In genomic region chr2:1492696-1493095, GRCh38 we compare ENCODE assay signal across 27 cellular contexts.
DNase-seq lines count a peak whose midpoint lies in the region; ATAC-seq and TF ChIP-seq lines count a peak whose summit lies in the region.
"Had no signal": no experiment of that assay in that cellular context is flagged by ENCODE, and none has a peak within 500 bp of the region (broad histone marks: within the 10 kb centered on the region; RNA-seq: fewer than 3 reads in every experiment).

No MANE protein-coding gene starts in this region.

- intact Hi-C loops in IMR-90 (cut with micrococcal nuclease) (no loop called here), left lung (cut with DNase I) (no loop called here)

- DNase-seq in IMR-90 (no peak), left lung (peak; percentile 19 to 51), progenitor cell of endocrine pancreas (ENCODE audit: low spot score, unreplicated experiment) (no peak)
- DNase-seq in stimulated activated naive B cell treated with anti-CD40 and anti-IgM and Interleukin-4, amounts not matched to agents 10 μg/mL and 1 μg/mL and 100 μg/mL, for 72 hours, result no peak
- no peak for DNase-seq in natural killer cell treated with Interleukin-12 subunit alpha and Interleukin-12 subunit beta and Interleukin-15 and Interleukin-18, amount 100 ng/mL, for 72 hours (ENCODE audit: low spot score)
- DNase-seq: activated CD8-positive, alpha-beta T cell treated with anti-CD3 and anti-CD28 coated beads for 36 hours; activated T-cell treated with anti-CD3 and anti-CD28 coated beads, Interleukin-2, amount 50 U/mL, for 1 hour; body of pancreas; cerebellar nuclear complex; DMS79 treated with DMSO at 0.1 percent for 48 hours; GF-D8; H7; NCI-H1092; NCI-H187; NCI-H2171 treated with DMSO at 0.1 percent for 48 hours; NCI-H526; trophoblast cell had no signal

- H2BK15ac ChIP-seq in IMR-90 (ENCODE audit: low read depth, low read length), result no peak overlapping the region

- no peak overlapping the region for H3K9ac ChIP-seq in BLaER1 treated with 17β-estradiol and CSF1 and Interleukin-3, amounts not matched to agents 10 nM and 100 nM
- H3K9ac ChIP-seq in IMR-90 (ENCODE audit: low read depth, low read length), result no peak overlapping the region

- no peak overlapping the region for H3K18ac ChIP-seq in IMR-90 (ENCODE audit: low read depth, low read length)

- H2BK5ac ChIP-seq in IMR-90 (ENCODE audit: low read depth, low read length, poor library complexity, severe bottlenecking), result no peak overlapping the region

- CTCF ChIA-PET in IMR-90 (lab: Yijun Ruan, JAX), result interaction anchor here (0.6 kb wide), 1 partner anchor 1395 kb away, joined by 5 read pairs; no protein-coding TSS in a partner anchor

- H3K27ac ChIP-seq in BLaER1 treated with 17β-estradiol and CSF1 and Interleukin-3, amounts not matched to agents 10 nM and 100 nM, result no peak overlapping the region
- no peak overlapping the region for H3K27ac ChIP-seq in IMR-90 (ENCODE audit: insufficient read depth, low read length)
- no peak overlapping the region for H3K27ac ChIP-seq in left lung
- H3K27ac ChIP-seq: adrenal gland, body of pancreas, C4-2B, SJSA1 had no signal

- no peak overlapping the region for H3K23ac ChIP-seq in IMR-90 (ENCODE audit: low read depth, low read length)

- H4K20me1 ChIP-seq in BLaER1 treated with 17β-estradiol and CSF1 and Interleukin-3, amounts not matched to agents 10 nM and 100 nM, result no peaks in the 10 kb centered on the region
- H4K20me1 ChIP-seq in IMR-90 (ENCODE audit: insufficient read depth, low read length), result no peaks in the 10 kb centered on the region

- no peaks in the 10 kb centered on the region for H3K9me1 ChIP-seq in IMR-90 (ENCODE audit: insufficient read depth, low read length)

- H4K91ac ChIP-seq in IMR-90 (ENCODE audit: insufficient read depth, low read depth, low read length), result no peak overlapping the region

- H4K5ac ChIP-seq in IMR-90 (ENCODE audit: low read depth, low read length), result no peak overlapping the region

- peaks cover 6 to 7% of the 10 kb centered on the region in 2 donors for H3K27me3 Mint-ChIP-seq in stimulated activated naive B cell treated with anti-CD40 and anti-IgM and Interleukin-4, amounts not matched to agents 10 μg/mL and 1 μg/mL and 100 μg/mL, for 72 hours
- no peaks in the 10 kb centered on the region for H3K27me3 Mint-ChIP-seq in natural killer cell treated with Interleukin-12 subunit alpha and Interleukin-12 subunit beta and Interleukin-15 and Interleukin-18, amount 100 ng/mL, for 72 hours
- peaks cover 17% of the 10 kb centered on the region for H3K27me3 Mint-ChIP-seq in progenitor cell of endocrine pancreas
- H3K27me3 Mint-ChIP-seq: activated CD8-positive, alpha-beta T cell treated with anti-CD3 and anti-CD28 coated beads for 36 hours; T-cell had no signal

- H3K27me3 ChIP-seq in BLaER1 treated with 17β-estradiol and CSF1 and Interleukin-3, amounts not matched to agents 10 nM and 100 nM, result peaks cover 0 to 6% (median 0%) of the 10 kb centered on the region in 11 experiments; a peak in 1 of 22 replicates
- no peaks in the 10 kb centered on the region; the same call in 1 of the 2 replicates for H3K27me3 ChIP-seq in IMR-90 (ENCODE audit: control insufficient read depth, insufficient read depth, low read length)
- no peaks in the 10 kb centered on the region for H3K27me3 ChIP-seq in left lung
- H3K27me3 ChIP-seq: adrenal gland, body of pancreas, SJSA1 had no signal

- no peaks in the 10 kb centered on the region for H3K36me3 Mint-ChIP-seq in stimulated activated naive B cell treated with anti-CD40 and anti-IgM and Interleukin-4, amounts not matched to agents 10 μg/mL and 1 μg/mL and 100 μg/mL, for 72 hours
- no peaks in the 10 kb centered on the region for H3K36me3 Mint-ChIP-seq in natural killer cell treated with Interleukin-12 subunit alpha and Interleukin-12 subunit beta and Interleukin-15 and Interleukin-18, amount 100 ng/mL, for 72 hours
- H3K36me3 Mint-ChIP-seq in progenitor cell of endocrine pancreas (ENCODE audit: insufficient read depth), result no peaks in the 10 kb centered on the region
- H3K36me3 Mint-ChIP-seq: T-cell had no signal

- peak overlapping the region; percentile 26 for H3K27ac Mint-ChIP-seq in stimulated activated naive B cell treated with anti-CD40 and anti-IgM and Interleukin-4, amounts not matched to agents 10 μg/mL and 1 μg/mL and 100 μg/mL, for 72 hours
- no peak overlapping the region for H3K27ac Mint-ChIP-seq in natural killer cell treated with Interleukin-12 subunit alpha and Interleukin-12 subunit beta and Interleukin-15 and Interleukin-18, amount 100 ng/mL, for 72 hours
- no peak overlapping the region for H3K27ac Mint-ChIP-seq in progenitor cell of endocrine pancreas
- H3K27ac Mint-ChIP-seq: activated CD8-positive, alpha-beta T cell treated with anti-CD3 and anti-CD28 coated beads for 36 hours; T-cell had no signal

- H2BK120ac ChIP-seq in IMR-90 (ENCODE audit: low read depth, low read length), result no peak overlapping the region

- H2BK20ac ChIP-seq in IMR-90 (ENCODE audit: low read depth, low read length), result no peak overlapping the region

- peak overlapping the region in 7 of 11 experiments; percentile 2 to 56 (median 38); a peak in 11 of 22 replicates for H3K4me2 ChIP-seq in BLaER1 treated with 17β-estradiol and CSF1 and Interleukin-3, amounts not matched to agents 10 nM and 100 nM
- H3K4me2 ChIP-seq in IMR-90 (ENCODE audit: low read depth, low read length), result no peak overlapping the region

- H3K79me1 ChIP-seq in IMR-90 (ENCODE audit: low read depth in 1 of 2, low read length in 2 of 2), result no peaks in the 10 kb centered on the region

- no peak overlapping the region for H2AK5ac ChIP-seq in IMR-90 (ENCODE audit: low read depth, low read length)

- no peaks in the 10 kb centered on the region for H3K9me3 ChIP-seq in BLaER1 treated with 17β-estradiol and CSF1 and Interleukin-3, amounts not matched to agents 10 nM and 100 nM (replicated peaks in 1 of 11)
- H3K9me3 ChIP-seq in IMR-90 (ENCODE audit: control insufficient read depth, insufficient read depth, low read length), result no peaks in the 10 kb centered on the region; the same call in 1 of the 2 replicates
- H3K9me3 ChIP-seq in left lung, result no peaks in the 10 kb centered on the region
- H3K9me3 ChIP-seq: adrenal gland, body of pancreas, Caco-2, mucosa of descending colon, SJSA1 had no signal

- H3K4ac ChIP-seq in IMR-90 (ENCODE audit: low read depth, low read length), result no peak overlapping the region

- H3K36me3 ChIP-seq in BLaER1 treated with 17β-estradiol and CSF1 and Interleukin-3, amounts not matched to agents 10 nM and 100 nM, result no peaks in the 10 kb centered on the region
- H3K36me3 ChIP-seq in IMR-90 (ENCODE audit: control insufficient read depth, insufficient read depth, low read length) (no peaks in the 10 kb centered on the region), left lung (no peaks in the 10 kb centered on the region)
- H3K36me3 ChIP-seq: adrenal gland, SJSA1 had no signal

- peaks cover 0 to 41% (median 18%) of the 10 kb centered on the region in 10 experiments; a peak in 15 of 20 replicates for H3K4me1 ChIP-seq in BLaER1 treated with 17β-estradiol and CSF1 and Interleukin-3, amounts not matched to agents 10 nM and 100 nM
- H3K4me1 ChIP-seq in IMR-90 (ENCODE audit: control insufficient read depth, insufficient read depth, low read length) (no peaks in the 10 kb centered on the region), left lung (no peaks in the 10 kb centered on the region)
- H3K4me1 ChIP-seq: adrenal gland, body of pancreas, Caco-2, SJSA1 had no signal

- TF ChIP-seq CTCF in IMR-90 (conservative IDR thresholded peaks at IDR 0.05; ENCODE audit: low read depth, low read length) (no peak), left lung (IDR thresholded peaks at IDR 0.05) (no peak), progenitor cell of endocrine pancreas (IDR thresholded peaks at IDR 0.05; ENCODE audit: unreplicated experiment) (no peak)

- TF ChIP-seq POLR2A in IMR-90 (IDR thresholded peaks at IDR 0.05; ENCODE audit: low read depth, low read length), result no peak

- no peak overlapping the region for H3K4me3 ChIP-seq in BLaER1 treated with 17β-estradiol and CSF1 and Interleukin-3, amounts not matched to agents 10 nM and 100 nM
- H3K4me3 ChIP-seq in IMR-90 (ENCODE audit: insufficient read depth, low read depth, low read length) (no peak overlapping the region), left lung (no peak overlapping the region)
- H3K4me3 ChIP-seq: adrenal gland, body of pancreas, lung, mucosa of descending colon, SJSA1 had no signal

- H3K56ac ChIP-seq in IMR-90 (ENCODE audit: extremely low read depth, insufficient read depth, low read length), result no peak overlapping the region

- WGBS in IMR-90 (ENCODE audit: extremely low coverage in 2 of 2, insufficient read length in 1 of 2), 2 experiments, result 53% methylated on average over 9 of the region's 12 CpGs; no CpG with 5 or more reads in 1 of the 2 experiments

- in situ Hi-C loops in IMR-90 (cut with MboI; ENCODE audit: low sequenced_read_pairs), result no loop called here

- dilution Hi-C loops in IMR-90 (cut with HindIII; ENCODE audit: low sequenced_read_pairs, unreplicated experiment), result no loop called here

- H3K14ac ChIP-seq in IMR-90 (replicated peaks; ENCODE audit: low read depth, low read length), result no peak overlapping the region

- no peak overlapping the region for H3K4me3 Mint-ChIP-seq in stimulated activated naive B cell treated with anti-CD40 and anti-IgM and Interleukin-4, amounts not matched to agents 10 μg/mL and 1 μg/mL and 100 μg/mL, for 72 hours
- no peak overlapping the region for H3K4me3 Mint-ChIP-seq in natural killer cell treated with Interleukin-12 subunit alpha and Interleukin-12 subunit beta and Interleukin-15 and Interleukin-18, amount 100 ng/mL, for 72 hours
- H3K4me3 Mint-ChIP-seq in progenitor cell of endocrine pancreas (ENCODE audit: low read depth), result no peak overlapping the region
- H3K4me3 Mint-ChIP-seq: activated CD8-positive, alpha-beta T cell treated with anti-CD3 and anti-CD28 coated beads for 36 hours; T-cell had no signal

- TF ChIP-seq RAD21 in IMR-90 (IDR thresholded peaks at IDR 0.05; ENCODE audit: low read length), result no peak

- peaks cover 0 to 3% of the 10 kb centered on the region in 2 donors for H3K9me3 Mint-ChIP-seq in stimulated activated naive B cell treated with anti-CD40 and anti-IgM and Interleukin-4, amounts not matched to agents 10 μg/mL and 1 μg/mL and 100 μg/mL, for 72 hours
- H3K9me3 Mint-ChIP-seq in natural killer cell treated with Interleukin-12 subunit alpha and Interleukin-12 subunit beta and Interleukin-15 and Interleukin-18, amount 100 ng/mL, for 72 hours, result no peaks in the 10 kb centered on the region
- no peaks in the 10 kb centered on the region for H3K9me3 Mint-ChIP-seq in progenitor cell of endocrine pancreas (ENCODE audit: low read depth)
- H3K9me3 Mint-ChIP-seq: activated CD8-positive, alpha-beta T cell treated with anti-CD3 and anti-CD28 coated beads for 36 hours; T-cell had no signal

- POLR2A ChIA-PET in IMR-90 (lab: Charles Lee; ENCODE audit: unreplicated experiment), result no interaction called here

- peaks cover 0 to 4% of the 10 kb centered on the region in 2 donors for H3K4me1 Mint-ChIP-seq in stimulated activated naive B cell treated with anti-CD40 and anti-IgM and Interleukin-4, amounts not matched to agents 10 μg/mL and 1 μg/mL and 100 μg/mL, for 72 hours
- H3K4me1 Mint-ChIP-seq in natural killer cell treated with Interleukin-12 subunit alpha and Interleukin-12 subunit beta and Interleukin-15 and Interleukin-18, amount 100 ng/mL, for 72 hours (ENCODE audit: low read depth in 2 of 2), result no peaks in the 10 kb centered on the region
- H3K4me1 Mint-ChIP-seq in progenitor cell of endocrine pancreas (ENCODE audit: low read depth), result no peaks in the 10 kb centered on the region

- H2AFZ ChIP-seq in IMR-90 (replicated peaks; ENCODE audit: low read length, poor library complexity), result no peak overlapping the region

- H4K8ac ChIP-seq in IMR-90 (ENCODE audit: low read depth in 2 of 2, low read length in 2 of 2), result no peak overlapping the region

- BruUV-seq in IMR-90 (replicated peaks; lab: Mats Ljungman, UMichigan), result no TSS peak

- peak overlapping the region; percentile 28 for H2AK9ac ChIP-seq in IMR-90 (replicated peaks; ENCODE audit: low read depth, low read length, poor library complexity)

- ATAC-seq in IMR-90 (ENCODE audit: low read depth) (no peak), left lung (no peak), GM21447 (IDR thresholded peaks at IDR 0.05; ENCODE audit: unreplicated experiment) (no peak)
- no peak for ATAC-seq in stimulated activated naive B cell treated with anti-CD40 and anti-IgM and Interleukin-4, amounts not matched to agents 10 μg/mL and 1 μg/mL and 100 μg/mL, for 72 hours (replicated peaks)
- no peak for ATAC-seq in natural killer cell treated with Interleukin-12 subunit alpha and Interleukin-12 subunit beta and Interleukin-15 and Interleukin-18, amount 100 ng/mL, for 72 hours
- ATAC-seq: activated CD4-positive, CD25-positive, alpha-beta regulatory T cell treated with anti-CD3 and anti-CD28 coated beads, Interleukin-2, amount 50 U/mL, for 24 hours; activated CD8-positive, alpha-beta T cell treated with anti-CD3 and anti-CD28 coated beads for 36 hours; body of pancreas; T-cell had no signal

Comparison
In these comparisons a context has a peak if more than half of its experiments do, and no peak if none do; other contexts are left out.
1. DNase-seq: peak in left lung (2 of 2); none in IMR-90 (single experiment), stimulated activated naive B cell treated with anti-CD40 and anti-IgM and Interleukin-4, amounts not matched to agents 10 μg/mL and 1 μg/mL and 100 μg/mL, for 72 hours (single experiment), natural killer cell treated with Interleukin-12 subunit alpha and Interleukin-12 subunit beta and Interleukin-15 and Interleukin-18, amount 100 ng/mL, for 72 hours (single experiment) and progenitor cell of endocrine pancreas (single experiment).